8 cellular contexts compared by ENCODE assay signal in the genomic region with DNA sequence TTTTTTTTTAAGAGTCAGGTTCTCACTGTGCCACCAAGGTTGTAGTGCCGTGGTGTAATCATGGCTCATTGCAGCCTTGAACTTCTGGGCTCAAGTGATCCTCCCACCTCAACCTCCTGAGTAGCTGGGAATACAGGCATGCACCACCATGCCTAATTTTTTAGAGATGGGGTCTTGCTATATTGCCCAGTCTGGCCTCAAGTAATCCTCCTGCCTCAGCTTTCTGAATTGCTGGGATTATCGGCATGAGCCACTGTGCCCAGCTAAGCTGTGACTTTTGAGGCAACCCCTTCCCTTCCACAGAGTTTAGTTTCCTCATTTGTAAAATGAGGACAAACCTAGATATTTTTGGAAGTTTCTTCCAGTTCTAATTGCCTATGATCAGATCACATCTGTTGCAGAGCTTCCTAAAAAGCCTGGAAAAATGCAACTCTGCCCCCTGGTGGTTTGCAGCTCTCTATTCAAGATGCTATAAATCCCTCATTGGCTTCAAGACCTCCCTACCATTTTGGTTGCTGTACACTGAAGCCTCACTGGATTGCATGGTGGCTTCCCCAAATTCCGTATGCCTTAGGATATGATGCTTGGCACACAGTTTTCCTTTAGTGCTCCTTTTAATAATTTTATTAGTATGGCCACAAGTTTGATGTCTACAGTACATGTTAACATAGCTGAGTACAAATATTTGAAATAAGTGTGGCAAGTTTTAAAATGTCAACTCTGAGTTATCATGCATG. TPM values are rescaled to one million over a fixed set of nuclear protein-coding genes. Genes with fewer than 3 reads are reported as not detected.
DNase-seq lines count a peak whose midpoint lies in the region; ATAC-seq and TF ChIP-seq lines count a peak whose summit lies in the region.

No MANE protein-coding gene starts in this region.

- peak; percentile 63 for TF ChIP-seq CTCF in WTC11 (IDR thresholded peaks at IDR 0.05)
- TF ChIP-seq CTCF in cardiac fibroblast (IDR thresholded peaks at IDR 0.05; ENCODE audit: low read depth, low read length): peak; percentile 80

- H3K27me3 Mint-ChIP-seq in WTC11 (ENCODE audit: low read depth): no peaks in the 10 kb centered on the region

- CTCF ChIA-PET in WTC11 (lab: Charles Lee): interaction anchor here (0.6 to 3.2 kb wide), 34 partner anchors 9 to 496 kb away, joined by 3 to 32 read pairs (median 4); partner anchors contain the start of genes CCP110, GDE1, TMC5 and VPS35L

- POLR2A ChIA-PET in WTC11 (lab: Charles Lee): interaction anchor here (1.0 to 1.5 kb wide), 2 partner anchors 22 to 113 kb away, joined by 3 read pairs; partner anchors contain the start of gene CCP110

- no peak overlapping the region for H3K27ac Mint-ChIP-seq in WTC11

- peak; percentile 55 for DNase-seq in SIG-M5 treated with dmso at 0.1 percent for 504 hours (lab: John Stamatoyannopoulos, UW; ENCODE audit: unreplicated experiment)
- DNase-seq in SIG-M5 (lab: John Stamatoyannopoulos, UW): no peak
- DNase-seq in NCI-H2227 treated with DMSO at 0.1 percent for 48 hours (lab: John Stamatoyannopoulos, UW): peak; percentile 69
- DNase-seq in WTC11 (ENCODE audit: low spot score): peak; percentile 79
- peak; percentile 85 to 87 for DNase-seq in cardiac fibroblast (ENCODE audit: low read depth in 2 of 2)
- peak; percentile 68 to 82 for DNase-seq in left colon
- peak; percentile 75 for DNase-seq in stimulated activated CD4-positive, alpha-beta T cell treated with anti-CD3 and anti-CD28 coated beads, Interleukin-4, amount 100 ng/mL, for 24 hours

- ATAC-seq in WTC11 (peak; percentile 61), left colon (peak; percentile 75), GM18520 (IDR thresholded peaks at IDR 0.05; ENCODE audit: unreplicated experiment) (no peak)

- no peaks in the 10 kb centered on the region for H3K4me1 Mint-ChIP-seq in WTC11

- intact Hi-C loops in left colon (cut with DNase I, micrococcal nuclease): loop anchor here in 1 of 2 donors (10.0 kb wide), 1 partner anchor 118 kb away; no protein-coding TSS in a partner anchor

- H3K4me3 Mint-ChIP-seq in WTC11: no peak overlapping the region

- H3K36me3 Mint-ChIP-seq in WTC11: peaks cover 60% of the 10 kb centered on the region

- H3K9me3 Mint-ChIP-seq in WTC11: no peaks in the 10 kb centered on the region

- no peak overlapping the region for H3K4me3 ChIP-seq in cardiac fibroblast (replicated peaks in 1 of 2; ENCODE audit: low read depth in 2 of 2, low read length in 2 of 2)

TF ChIP-seq in WTC11, 78 proteins besides CTCF, POLR2A, EP300 and RAD21:
- peak; percentile 95; the same call in 1 of the 2 replicates for TF ChIP-seq ZNF121 (CRISPR knock-in tag; IDR thresholded peaks at IDR 0.05)
- peak; percentile 95 for TF ChIP-seq GTF2I (CRISPR knock-in tag; conservative IDR thresholded peaks at IDR 0.05)
- TF ChIP-seq ZBTB21 (CRISPR knock-in tag; IDR thresholded peaks at IDR 0.05; ENCODE audit: borderline replicate concordance): no peak
TF ChIP-seq in WTC11: peak in this region for 2.

RNA-seq across cellular contexts. Expression of gene GDE1, which starts 19.3 kb away (rescaled TPM):
- total RNA-seq in WTC11 (2021): 58.3 to 65.7 TPM (median 60.6 TPM) in 3 replicates
- total RNA-seq in left colon: 100 to 1,000 TPM; 116 to 126 TPM

RNA-seq across cellular contexts. Expression of gene CCP110, which starts 21.2 kb away (rescaled TPM):
- 17.9 to 23.9 TPM (median 19.5 TPM) in 3 replicates for total RNA-seq in WTC11 (2021)
- total RNA-seq in left colon: 1 to 10 TPM; 9.0 to 9.9 TPM

RNA-seq across cellular contexts. Expression of gene VPS35L, which starts 52.9 kb away (rescaled TPM):
- total RNA-seq in WTC11 (2021): 59.7 to 71.7 TPM (median 65.5 TPM) in 3 replicates
- total RNA-seq in left colon: 10 to 100 TPM; 51.1 to 53.0 TPM
